In the genomic region with DNA sequence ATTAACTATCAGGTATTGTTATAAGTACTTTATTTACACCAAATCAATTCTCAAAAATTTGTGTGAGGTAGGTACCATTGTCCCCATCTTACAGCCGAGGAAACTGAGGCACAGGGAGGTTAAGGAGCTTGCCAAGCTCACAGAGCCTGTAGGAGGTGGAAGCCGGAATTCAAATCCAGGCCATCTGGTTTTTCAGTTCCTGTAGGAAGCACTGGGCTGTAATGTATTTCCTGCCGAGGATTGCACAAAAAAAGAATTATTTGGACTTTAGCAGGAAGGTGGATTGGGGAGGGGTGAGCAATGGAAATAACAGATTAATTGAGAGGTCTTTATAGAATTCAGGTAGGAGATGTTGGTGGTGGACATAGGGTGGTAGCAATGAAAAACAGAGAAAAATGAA, we compare ENCODE assay signal across 14 cellular contexts.
DNase-seq lines count a peak whose midpoint lies in the region; ATAC-seq and TF ChIP-seq lines count a peak whose summit lies in the region.
"Had no signal": no experiment of that assay in that cellular context is flagged by ENCODE, and none has a peak within 500 bp of the region (broad histone marks: within the 10 kb centered on the region; RNA-seq: fewer than 3 reads in every experiment).

No MANE protein-coding gene starts in this region.

- H3K4me3 ChIP-seq in right cardiac atrium (ENCODE audit: low read length): no peak overlapping the region
- H3K4me3 ChIP-seq: A549, GM23338 had no signal

- TF ChIP-seq CTCF in endothelial cell (IDR thresholded peaks at IDR 0.05; ENCODE audit: unreplicated experiment): no peak

- H3K27me3 ChIP-seq in right cardiac atrium (ENCODE audit: control insufficient read depth, insufficient read depth): no peaks in the 10 kb centered on the region

- no peaks in the 10 kb centered on the region for H3K4me1 Mint-ChIP-seq in endothelial cell (ENCODE audit: unreplicated experiment)
- H3K4me1 Mint-ChIP-seq: GM23338 had no signal

- no peaks in the 10 kb centered on the region for H3K9me3 ChIP-seq in right cardiac atrium (ENCODE audit: control insufficient read depth, low read length)

- intact Hi-C loops in right cardiac atrium (cut with DNase I) (no loop called here), cardiac septum (cut with DNase I) (no loop called here), sciatic nerve (cut with DNase I) (no loop called here)

- H3K4me1 ChIP-seq in right cardiac atrium (ENCODE audit: control insufficient read depth, insufficient read depth, low read length): no peaks in the 10 kb centered on the region
- H3K4me1 ChIP-seq: A549 had no signal

- ATAC-seq in right cardiac atrium (peak; percentile 35 to 41), sciatic nerve (peak; percentile 5), HG02852 (IDR thresholded peaks at IDR 0.05; ENCODE audit: unreplicated experiment) (no peak), GM21381 (IDR thresholded peaks at IDR 0.05; ENCODE audit: unreplicated experiment) (no peak)
- ATAC-seq: A549, GM23338 had no signal

- DNase-seq in right cardiac atrium (no peak), cardiac septum (ENCODE audit: low spot score) (no peak), endothelial cell (ENCODE audit: low spot score) (no peak), sciatic nerve (ENCODE audit: low spot score) (no peak)
- DNase-seq: Calu3; CD4-positive, alpha-beta T cell; DMS 273 treated with DMSO at 0.1 percent for 48 hours; DMS79; H7; IMR-90 had no signal

- H3K36me3 Mint-ChIP-seq in endothelial cell (ENCODE audit: low read depth, unreplicated experiment): peaks cover 17% of the 10 kb centered on the region

- H3K27ac ChIP-seq in right cardiac atrium (ENCODE audit: low read length): no peak overlapping the region
- H3K27ac ChIP-seq: A549 had no signal

- H3K27ac Mint-ChIP-seq in endothelial cell (ENCODE audit: unreplicated experiment): peak overlapping the region; percentile 1
- H3K27ac Mint-ChIP-seq: CD4-positive, alpha-beta T cell; GM23338 had no signal

- H3K4me3 Mint-ChIP-seq in endothelial cell (ENCODE audit: unreplicated experiment): no peak overlapping the region
- H3K4me3 Mint-ChIP-seq: CD4-positive, alpha-beta T cell; GM23338 had no signal

- peaks cover 20% of the 10 kb centered on the region for H3K9me3 Mint-ChIP-seq in endothelial cell (ENCODE audit: unreplicated experiment)

- H3K27me3 Mint-ChIP-seq in endothelial cell (ENCODE audit: unreplicated experiment): peaks cover 3% of the 10 kb centered on the region
- H3K27me3 Mint-ChIP-seq: CD4-positive, alpha-beta T cell had no signal

- WGBS in right cardiac atrium: 34% methylated on average over 3 of the region's 3 CpGs

Comparison
In these comparisons a context has a peak if more than half of its experiments do, and no peak if none do; other contexts are left out.
1. ATAC-seq: peak in right cardiac atrium (2 of 2) and sciatic nerve (single experiment); none in HG02852 (single experiment) and GM21381 (single experiment).